ENCODE assay signal across 9 cellular contexts in genomic region chr17:79915850-79916430, GRCh38.
DNase-seq lines count a peak whose midpoint lies in the region; ATAC-seq, FAIRE-seq and TF ChIP-seq lines count a peak whose summit lies in the region.
"Had no signal": no experiment of that assay in that cellular context is flagged by ENCODE, and none has a peak within 500 bp of the region (broad histone marks: within the 10 kb centered on the region; RNA-seq: fewer than 3 reads in every experiment).

No MANE protein-coding gene starts in this region.

- ATAC-seq in K562 (peak; percentile 90), omental fat pad (ENCODE audit: low FRiP score) (no peak)

- in situ Hi-C loops in K562 (cut with MboI), result loop anchor here (10.0 kb wide), 1 partner anchor 171 kb away; no protein-coding TSS in a partner anchor

- no peaks in the 10 kb centered on the region for H3K9me3 ChIP-seq in K562 (replicated peaks; ENCODE audit: control insufficient read depth, insufficient read depth, low read depth, low read length)

- no peak overlapping the region for H3K27ac ChIP-seq in K562 (ENCODE audit: extremely low read depth, low read depth, low read length)

- no peaks in the 10 kb centered on the region for H3K79me2 ChIP-seq in K562 (ENCODE audit: control insufficient read depth, insufficient read depth, low read length)

- DNase-seq in DMS 273 (lab: John Stamatoyannopoulos, UW; ENCODE audit: unreplicated experiment), result peak; percentile 47
- peak; percentile 86 for DNase-seq in HTR-8/SVneo (ENCODE audit: insufficient read length, low spot score)
- DNase-seq in K562 (ENCODE audit: extremely low read depth in 1 of 4, low spot score in 3 of 4), result peak; percentile 71 to 84 (median 82)
- DNase-seq in midbrain (lab: John Stamatoyannopoulos, UW), result peak; percentile 21
- DNase-seq in activated effector memory CD4-positive, alpha-beta T cell treated with anti-CD3 and anti-CD28 coated beads, Interleukin-2, amount 50 U/mL, for 16 hours, result no peak
- no peak for DNase-seq in omental fat pad (ENCODE audit: low spot score)
- no peak for DNase-seq in cerebellar nuclear complex (lab: John Stamatoyannopoulos, UW)
- no peak for DNase-seq in SKM-1 treated with dmso at 0.1 percent for 144 hours (lab: John Stamatoyannopoulos, UW; ENCODE audit: unreplicated experiment)

- peaks cover 9% of the 10 kb centered on the region for H4K20me1 ChIP-seq in K562 (replicated peaks; ENCODE audit: control insufficient read depth, insufficient read depth, low read length)

- peak; percentile 88 to 92 for TF ChIP-seq RAD21 in K562 (CRISPR knock-in tag; conservative IDR thresholded peaks at IDR 0.05 in 1 of 2, IDR thresholded peaks at IDR 0.05 in 1 of 2)

- peaks cover 0 to 22% of the 10 kb centered on the region in 2 experiments; a peak in 2 of 5 replicates for H3K4me1 ChIP-seq in K562 (replicated peaks in 1 of 2; ENCODE audit: control insufficient read depth in 2 of 2, insufficient read depth in 2 of 2, low read length in 2 of 2)

- H3K27me3 ChIP-seq in K562 (ENCODE audit: control insufficient read depth in 2 of 2, insufficient read depth in 2 of 2, low read length in 2 of 2), result peaks cover 2 to 70% of the 10 kb centered on the region in 2 experiments; a peak in 3 of 5 replicates

- TF ChIP-seq POLR2A in K562 (conservative IDR thresholded peaks at IDR 0.05), result no peak

- no peak for TF ChIP-seq EP300 in K562 (IDR thresholded peaks at IDR 0.05; ENCODE audit: low read length)

- BruUV-seq in K562 (replicated peaks; lab: Mats Ljungman, UMichigan), result no TSS peak

- intact Hi-C loops in K562 (cut with micrococcal nuclease), result loop anchor here (1.0 to 5.0 kb wide), 4 partner anchors 77 to 173 kb away; partner anchors contain the start of gene CBX4

- TF ChIP-seq CTCF in K562 (IDR thresholded peaks at IDR 0.05 in 2 of 3, conservative IDR thresholded peaks at IDR 0.05 in 1 of 3; ENCODE audit: insufficient read depth in 2 of 3, low read depth in 1 of 3, low read length in 3 of 3) (peak; percentile 66 to 81 (median 72)), omental fat pad (IDR thresholded peaks at IDR 0.05) (no peak)

- FAIRE-seq in HTR-8/SVneo (lab: Jason Lieb, UNC), result peak; percentile 95
- peak; percentile 81 for FAIRE-seq in K562 (lab: Jason Lieb, UNC)
- FAIRE-seq: endometrium had no signal

- POLR2A ChIA-PET in K562 (lab: Yijun Ruan, JAX), result interaction anchor here (0.7 to 2.9 kb wide), 4 partner anchors 70 to 102 kb away, joined by 3 to 10 read pairs (median 4); no protein-coding TSS in a partner anchor

- CTCF ChIA-PET in K562 (lab: Yijun Ruan, JAX; ENCODE audit: low intra/inter-chr PET ratio), result interaction anchor here (1.6 to 2.5 kb wide), 6 partner anchors 76 to 174 kb away, joined by 4 to 17 read pairs (median 13); partner anchors contain the start of gene CBX4

- H3K36me3 ChIP-seq in K562 (ENCODE audit: control insufficient read depth, insufficient read depth, low read length), result no peaks in the 10 kb centered on the region

- H3K9me1 ChIP-seq in K562 (ENCODE audit: control insufficient read depth, insufficient read depth, low read length), result no peaks in the 10 kb centered on the region

- peak overlapping the region in 1 of 2 experiments; percentile 13; a peak in 1 of 4 replicates for H3K9ac ChIP-seq in K562 (ENCODE audit: insufficient read depth in 1 of 2, low read depth in 2 of 2, low read length in 2 of 2)

- 15% methylated on average over 17 of the region's 23 CpGs for WGBS in K562 (ENCODE audit: insufficient coverage, low coverage, missing lambda C conversion rate)

- no peak overlapping the region for H3K4me3 ChIP-seq in K562

- H2AFZ ChIP-seq in K562 (ENCODE audit: low read depth, low read length), result no peak overlapping the region

- H3K4me2 ChIP-seq in K562 (ENCODE audit: insufficient read depth, low read length), result no peak overlapping the region

TF ChIP-seq in K562, 482 proteins besides CTCF, POLR2A, EP300 and RAD21 (continues in another document):
- peak; percentile 83 for TF ChIP-seq SMC3 (conservative IDR thresholded peaks at IDR 0.05; ENCODE audit: insufficient read depth, low read depth, low read length)
- peak; percentile 43 for TF ChIP-seq ATF7 (IDR thresholded peaks at IDR 0.05)
- peak; percentile 32; the same call in 1 of the 2 replicates for TF ChIP-seq C11orf30 (IDR thresholded peaks at IDR 0.05; ENCODE audit: low read depth)
- TF ChIP-seq ATF3 (IDR thresholded peaks at IDR 0.05), result peak; percentile 72
- no peak for TF ChIP-seq ATF3 (CRISPR knock-in tag; conservative IDR thresholded peaks at IDR 0.05)
- peak in 1 of 2 experiments; percentile 48; a peak in 1 of 4 replicates for TF ChIP-seq TEAD1 (CRISPR knock-in tag; IDR thresholded peaks at IDR 0.05)
- TF ChIP-seq CBX8 (IDR thresholded peaks at IDR 0.05; ENCODE audit: borderline replicate concordance, extremely low read depth, low read depth, low read length, poor library complexity, severe bottlenecking), result no peak
- TF ChIP-seq RCOR1 (IDR thresholded peaks at IDR 0.05; ENCODE audit: borderline replicate concordance in 1 of 2, low read depth in 2 of 2, low read length in 2 of 2), result peak in 1 of 2 experiments; percentile 86; a peak in 2 of 4 replicates
- no peak for TF ChIP-seq HNRNPK (IDR thresholded peaks at IDR 0.05; ENCODE audit: low read depth, low read length, poor library complexity, severe bottlenecking)
- no peak for TF ChIP-seq RNF219 (CRISPR knock-in tag; IDR thresholded peaks at IDR 0.05)
- peak; percentile 82 for TF ChIP-seq DEAF1 (CRISPR knock-in tag; IDR thresholded peaks at IDR 0.05)
- no peak; the same call in 1 of the 2 replicates for TF ChIP-seq MAFK (IDR thresholded peaks at IDR 0.05; ENCODE audit: low read length)
- peak; percentile 63; the same call in 1 of the 2 replicates for TF ChIP-seq ZNF24 (IDR thresholded peaks at IDR 0.05)

Comparison
In these comparisons a context has a peak if more than half of its experiments do, and no peak if none do; other contexts are left out.
1. DNase-seq: peak in DMS 273 (single experiment), HTR-8/SVneo (single experiment), K562 (4 of 4) and midbrain (single experiment); none in activated effector memory CD4-positive, alpha-beta T cell treated with anti-CD3 and anti-CD28 coated beads, Interleukin-2, amount 50 U/mL, for 16 hours (single experiment), omental fat pad (single experiment), cerebellar nuclear complex (0 of 2) and SKM-1 treated with dmso at 0.1 percent for 144 hours (single experiment).
2. CTCF ChIP-seq: peak in K562 (3 of 3); none in omental fat pad (0 of 3).